ENCODE assay signal across 8 cellular contexts in the genomic region with DNA sequence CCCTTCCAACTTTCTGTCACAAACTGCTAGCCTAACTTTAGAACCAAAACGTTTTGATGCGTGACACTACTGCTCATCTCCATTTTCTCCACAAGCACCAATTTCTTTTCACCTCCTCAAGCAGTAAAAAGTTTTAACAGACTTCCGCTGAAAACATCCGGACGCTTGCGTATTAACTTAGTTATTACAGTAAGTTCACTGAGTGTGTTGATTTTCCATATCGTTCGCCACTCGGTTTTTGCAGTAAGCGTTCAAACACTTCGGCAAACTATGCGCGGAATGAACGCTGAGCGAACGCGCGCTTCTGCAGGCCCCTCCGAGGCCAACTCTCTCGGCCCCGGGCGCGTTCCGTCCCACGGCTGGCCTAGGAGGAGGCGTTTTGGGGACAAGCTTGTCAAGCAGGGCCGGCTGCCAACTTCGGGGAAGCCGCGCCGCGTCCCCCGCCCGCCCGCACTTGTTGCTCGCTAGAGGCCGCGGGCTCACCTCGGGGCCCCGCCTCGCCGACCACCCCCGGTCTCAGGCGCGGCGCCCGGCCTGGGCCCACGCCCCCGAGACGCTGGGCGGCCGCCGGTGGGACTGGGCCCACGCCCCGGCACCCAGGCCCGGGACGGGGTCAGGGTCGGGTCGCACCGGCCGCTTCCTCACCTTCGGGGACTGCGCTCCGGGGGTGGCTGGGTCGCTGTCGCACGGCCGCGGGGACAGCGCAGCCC. TPM values are rescaled to one million over a fixed set of nuclear protein-coding genes. Genes with fewer than 3 reads are reported as not detected.
DNase-seq lines count a peak whose midpoint lies in the region; ATAC-seq and TF ChIP-seq lines count a peak whose summit lies in the region.

No MANE protein-coding gene starts in this region.

- CTCF ChIA-PET in PC-9 (lab: Charles Lee) = no interaction called here

- ATAC-seq in GM18517 (IDR thresholded peaks at IDR 0.05; ENCODE audit: unreplicated experiment) (peak; percentile 47), HG03064 (IDR thresholded peaks at IDR 0.05; ENCODE audit: low read depth, unreplicated experiment) (peak; percentile 31), natural killer cell (peak; percentile 42 to 55 (median 52))

- peaks cover 25% of the 10 kb centered on the region; the same call in 1 of the 2 replicates for H3F3A ChIP-seq in PC-9 (ENCODE audit: insufficient read depth, low read depth)

- H3K79me2 ChIP-seq in ACC112 (ENCODE audit: control insufficient read depth, insufficient read depth, low read length, unreplicated experiment) (peaks cover 24% of the 10 kb centered on the region), PC-9 (ENCODE audit: low read depth) (peaks cover 45% of the 10 kb centered on the region)

- TF ChIP-seq CTCF in PC-9 (conservative IDR thresholded peaks at IDR 0.05) (no peak), fibroblast of the aortic adventitia (IDR thresholded peaks at IDR 0.05; ENCODE audit: insufficient read depth, low read length) (no peak), natural killer cell (IDR thresholded peaks at IDR 0.05) (no peak)

- H3K27me3 Mint-ChIP-seq in natural killer cell (ENCODE audit: low read depth in 2 of 2) = no peaks in the 10 kb centered on the region
- no peaks in the 10 kb centered on the region for H3K27me3 Mint-ChIP-seq in stimulated activated naive CD8-positive, alpha-beta T cell treated with anti-CD3 and anti-CD28 coated beads, Interleukin-15, Interleukin-2, amounts not matched to agents 100 ng/mL and 50 ng/mL, for 24 hours

- POLR2A ChIA-PET in PC-9 (lab: Charles Lee; ENCODE audit: unreplicated experiment) = no interaction called here

- H3K9me3 ChIP-seq in PC-9 (ENCODE audit: insufficient read depth, low read depth) = no peaks in the 10 kb centered on the region

- H3K27me3 ChIP-seq in ACC112 (ENCODE audit: insufficient read depth, low read length) (no peaks in the 10 kb centered on the region), PC-9 (ENCODE audit: insufficient read depth, low read depth) (no peaks in the 10 kb centered on the region)

- peak overlapping the region; percentile 46; the same call in 1 of the 2 replicates for H3K27ac ChIP-seq in ACC112 (ENCODE audit: low read depth, low read length)
- H3K27ac ChIP-seq in PC-9 = peak overlapping the region; percentile 34

- H3K36me3 Mint-ChIP-seq in natural killer cell = no peaks in the 10 kb centered on the region
- H3K36me3 Mint-ChIP-seq in stimulated activated naive CD8-positive, alpha-beta T cell treated with anti-CD3 and anti-CD28 coated beads, Interleukin-15, Interleukin-2, amounts not matched to agents 100 ng/mL and 50 ng/mL, for 24 hours (ENCODE audit: low read depth) = peaks cover 21% of the 10 kb centered on the region

- peaks cover 11% of the 10 kb centered on the region for H4K20me1 ChIP-seq in PC-9 (ENCODE audit: insufficient read depth)

- peak overlapping the region; percentile 99 for H3K4me2 ChIP-seq in PC-9

- H3K4me1 Mint-ChIP-seq in natural killer cell = peaks cover 12 to 16% of the 10 kb centered on the region in 2 donors
- peaks cover 50% of the 10 kb centered on the region for H3K4me1 Mint-ChIP-seq in stimulated activated naive CD8-positive, alpha-beta T cell treated with anti-CD3 and anti-CD28 coated beads, Interleukin-15, Interleukin-2, amounts not matched to agents 100 ng/mL and 50 ng/mL, for 24 hours (ENCODE audit: low read depth)

- peak overlapping the region; percentile 93 for H3K4me3 Mint-ChIP-seq in natural killer cell
- H3K4me3 Mint-ChIP-seq in stimulated activated naive CD8-positive, alpha-beta T cell treated with anti-CD3 and anti-CD28 coated beads, Interleukin-15, Interleukin-2, amounts not matched to agents 100 ng/mL and 50 ng/mL, for 24 hours = peak overlapping the region; percentile 88

- no peaks in the 10 kb centered on the region for H3K9me3 Mint-ChIP-seq in natural killer cell
- no peaks in the 10 kb centered on the region for H3K9me3 Mint-ChIP-seq in stimulated activated naive CD8-positive, alpha-beta T cell treated with anti-CD3 and anti-CD28 coated beads, Interleukin-15, Interleukin-2, amounts not matched to agents 100 ng/mL and 50 ng/mL, for 24 hours

- H3K27ac Mint-ChIP-seq in natural killer cell = peak overlapping the region; percentile 86 to 93
- H3K27ac Mint-ChIP-seq in stimulated activated naive CD8-positive, alpha-beta T cell treated with anti-CD3 and anti-CD28 coated beads, Interleukin-15, Interleukin-2, amounts not matched to agents 100 ng/mL and 50 ng/mL, for 24 hours = peak overlapping the region; percentile 89

- H3K9me2 ChIP-seq in PC-9 (ENCODE audit: insufficient read depth) = no peaks in the 10 kb centered on the region

- H3K36me3 ChIP-seq in ACC112 (ENCODE audit: insufficient read depth, low read length) (no peaks in the 10 kb centered on the region), PC-9 (ENCODE audit: low read depth) (0 out of 2 replicates have a peak, but pooled peaks cover 3% of the 10 kb centered on the region)

- BruUV-seq in PC-9 (replicated peaks; lab: Mats Ljungman, UMichigan) = no TSS peak

- DNase-seq in PC-9 (peak; percentile 36 to 39), fibroblast of the aortic adventitia (ENCODE audit: low read depth) (peak; percentile 75), natural killer cell (peak; percentile 59)
- peak; percentile 61 for DNase-seq in activated T-helper 9 cell treated with anti-CD3 and anti-CD28 coated beads, Interleukin-2, amount 50 U/mL, for 16 hours (ENCODE audit: low read depth)

- intact Hi-C loops in PC-9 (cut with micrococcal nuclease; ENCODE audit: unreplicated experiment) (loop anchor here (1.0 kb wide), 1 partner anchor 21 kb away; the partner anchor contains the start of genes C6orf120 and WDR27), natural killer cell (cut with micrococcal nuclease) (loop anchor here (1.0 kb wide), 1 partner anchor 21 kb away; the partner anchor contains the start of genes C6orf120 and WDR27)

- H2AFZ ChIP-seq in ACC112 (ENCODE audit: low read length, unreplicated experiment) (peak overlapping the region; percentile 88), PC-9 (peak overlapping the region; percentile 81)

- H3K4me3 ChIP-seq in ACC112 (ENCODE audit: low read depth, low read length) (peak overlapping the region; percentile 90), PC-9 (peak overlapping the region; percentile 74), fibroblast of the aortic adventitia (ENCODE audit: low read depth, low read length) (peak overlapping the region; percentile 75)

- H3K4me1 ChIP-seq in ACC112 (ENCODE audit: control insufficient read depth, insufficient read depth, low read length, unreplicated experiment) (peaks cover 11% of the 10 kb centered on the region), PC-9 (replicated peaks; ENCODE audit: insufficient read depth) (peaks cover 34% of the 10 kb centered on the region)

RNA-seq across cellular contexts. Expression of gene PHF10, which starts 0.9 kb away (rescaled TPM):
- total RNA-seq in PC-9 (2021) (20.8 and 21.7 TPM in 2 replicates), fibroblast of the aortic adventitia (ENCODE audit: low replicate concordance) (10.5 and 18.9 TPM in 2 replicates), natural killer cell (10 to 100 TPM; 46.5 to 56.5 (median 53.6) TPM)

RNA-seq across cellular contexts. Expression of gene C6orf120, which starts 21.4 kb away (rescaled TPM):
- total RNA-seq in PC-9 (2021) (9.8 and 12.5 TPM in 2 replicates), fibroblast of the aortic adventitia (ENCODE audit: low replicate concordance) (47.2 and 57.1 TPM in 2 replicates), natural killer cell (10 to 100 TPM; 13.9 to 17.3 (median 16.6) TPM)

RNA-seq across cellular contexts. Expression of gene WDR27, which starts 21.5 kb away (rescaled TPM):
- 54.2 and 66.5 TPM in 2 replicates for total RNA-seq in PC-9 (2021)
- 19.9 and 36.8 TPM in 2 replicates for total RNA-seq in fibroblast of the aortic adventitia (ENCODE audit: low replicate concordance)
- total RNA-seq in natural killer cell = 10 to 100 TPM; 12.7 to 31.0 (median 25.3) TPM

RNA-seq across cellular contexts. Expression of gene DYNLT2, which starts 28.0 kb away (rescaled TPM):
- total RNA-seq in PC-9 (2021) (1.4 and 1.5 TPM in 2 replicates), fibroblast of the aortic adventitia (ENCODE audit: low replicate concordance) (1.7 and 2.0 TPM in 2 replicates), natural killer cell (1 to 10 TPM; 4.0 to 6.8 (median 5.3) TPM)

RNA-seq across cellular contexts. Expression of gene ERMARD, which starts 28.1 kb away (rescaled TPM):
- 19.3 and 28.2 TPM in 2 replicates for total RNA-seq in PC-9 (2021)
- 15.0 and 18.3 TPM in 2 replicates for total RNA-seq in fibroblast of the aortic adventitia (ENCODE audit: low replicate concordance)
- 10 to 100 TPM; 33.9 to 42.2 (median 36.4) TPM for total RNA-seq in natural killer cell

Comparison
In these comparisons a context has a peak if more than half of its experiments do, and no peak if none do; other contexts are left out.
1. Peak in every context shown above with its lines: DNase-seq, ATAC-seq, H3K4me3 ChIP-seq and H3K27ac ChIP-seq.